ENCODE assay signal across 10 cellular contexts in the genomic region with DNA sequence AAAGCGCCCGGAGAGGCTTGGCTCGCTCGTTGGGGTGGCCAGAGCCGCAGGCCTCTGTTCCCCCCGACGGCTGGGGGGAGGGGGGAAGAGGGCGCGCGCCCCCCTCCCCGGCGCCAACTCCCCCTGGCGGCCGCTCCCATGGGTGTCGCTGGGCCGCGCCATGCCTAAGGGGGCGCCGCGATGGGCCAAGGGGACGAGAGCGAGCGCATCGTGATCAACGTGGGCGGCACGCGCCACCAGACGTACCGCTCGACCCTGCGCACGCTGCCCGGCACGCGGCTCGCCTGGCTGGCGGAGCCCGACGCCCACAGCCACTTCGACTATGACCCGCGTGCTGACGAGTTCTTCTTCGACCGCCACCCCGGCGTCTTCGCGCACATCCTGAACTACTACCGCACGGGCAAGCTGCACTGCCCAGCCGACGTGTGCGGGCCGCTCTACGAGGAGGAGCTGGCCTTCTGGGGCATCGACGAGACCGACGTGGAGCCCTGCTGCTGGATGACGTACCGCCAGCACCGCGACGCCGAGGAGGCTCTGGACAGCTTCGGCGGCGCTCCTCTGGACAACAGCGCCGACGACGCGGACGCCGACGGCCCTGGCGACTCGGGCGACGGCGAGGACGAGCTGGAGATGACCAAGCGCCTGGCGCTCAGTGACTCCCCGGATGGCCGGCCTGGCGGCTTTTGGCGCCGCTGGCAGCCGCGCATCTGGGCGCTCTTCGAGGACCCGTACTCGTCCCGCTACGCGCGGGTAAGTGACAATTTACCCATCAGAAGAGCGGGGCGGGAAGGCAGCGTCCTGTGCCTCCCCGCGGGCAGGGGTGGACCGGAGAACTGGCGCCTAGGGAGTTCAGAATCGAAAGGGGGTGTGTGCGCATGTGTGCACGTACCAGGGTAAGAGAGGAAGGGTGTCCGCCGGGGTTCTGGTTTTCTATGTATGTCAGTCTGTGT. TPM values are rescaled to one million over a fixed set of nuclear protein-coding genes. Genes with fewer than 3 reads are reported as not detected.
DNase-seq lines count a peak whose midpoint lies in the region; ATAC-seq and TF ChIP-seq lines count a peak whose summit lies in the region.
"Had no signal": no experiment of that assay in that cellular context is flagged by ENCODE, and none has a peak within 500 bp of the region (broad histone marks: within the 10 kb centered on the region; RNA-seq: fewer than 3 reads in every experiment).

No MANE protein-coding gene starts in this region.

- H3K27ac Mint-ChIP-seq in activated CD8-positive, alpha-beta T cell treated with anti-CD3 and anti-CD28 coated beads for 36 hours = no peak overlapping the region
- H3K27ac Mint-ChIP-seq in activated CD8-positive, alpha-beta T cell treated with anti-CD3 and anti-CD28 coated beads, Interleukin-2, amount 10 ng/mL, durations not matched to agents 7 days and 5 days = no peak overlapping the region
- H3K27ac Mint-ChIP-seq: activated B cell treated with CpG ODN at 0.5 μM for 24 hours had no signal

- no peak for ATAC-seq in activated CD8-positive, alpha-beta T cell treated with anti-CD3 and anti-CD28 coated beads for 36 hours
- no peak for ATAC-seq in activated CD8-positive, alpha-beta T cell treated with anti-CD3 and anti-CD28 coated beads, Interleukin-2, amount 10 ng/mL, durations not matched to agents 7 days and 5 days
- ATAC-seq in GM18519 (IDR thresholded peaks at IDR 0.05; ENCODE audit: low FRiP score, unreplicated experiment) = no peak
- no peak for ATAC-seq in GM21515 (IDR thresholded peaks at IDR 0.05; ENCODE audit: unreplicated experiment)

- peaks cover 21% of the 10 kb centered on the region for H3K4me1 ChIP-seq in iPS-18a (ENCODE audit: control insufficient read depth, low read depth, low read length)

- no peak overlapping the region for H3K9ac ChIP-seq in iPS-18a (ENCODE audit: low read length)

- H3K36me3 Mint-ChIP-seq in activated CD8-positive, alpha-beta T cell treated with anti-CD3 and anti-CD28 coated beads for 36 hours (ENCODE audit: low read depth) = no peaks in the 10 kb centered on the region
- H3K36me3 Mint-ChIP-seq in activated CD8-positive, alpha-beta T cell treated with anti-CD3 and anti-CD28 coated beads, Interleukin-2, amount 10 ng/mL, durations not matched to agents 7 days and 5 days (ENCODE audit: low read depth) = no peaks in the 10 kb centered on the region

- DNase-seq in activated CD8-positive, alpha-beta T cell treated with anti-CD3 and anti-CD28 coated beads for 36 hours = no peak
- DNase-seq in activated CD8-positive, alpha-beta T cell treated with anti-CD3 and anti-CD28 coated beads, Interleukin-2, amount 10 ng/mL, durations not matched to agents 7 days and 5 days = no peak
- no peak for DNase-seq in RWPE1 (ENCODE audit: low spot score)
- no peak for DNase-seq in stimulated activated CD4-positive, alpha-beta T cell treated with anti-CD3 and anti-CD28 coated beads, Interleukin-1b, Interleukin-23, amount 100 ng/mL, for 48 hours
- DNase-seq: activated B cell treated with CpG ODN at 0.5 μM for 24 hours, foreskin melanocyte had no signal

- H3K4me3 ChIP-seq in iPS-18a (ENCODE audit: low read length) = peak overlapping the region; percentile 19

- peak; percentile 15 for TF ChIP-seq CTCF in activated CD8-positive, alpha-beta T cell treated with anti-CD3 and anti-CD28 coated beads for 36 hours (IDR thresholded peaks at IDR 0.05)
- TF ChIP-seq CTCF in RWPE1 (conservative IDR thresholded peaks at IDR 0.05; ENCODE audit: low read depth) = 0 out of 2 replicates have a peak, but pooled peaks have one; percentile 12

- peaks cover 3% of the 10 kb centered on the region for H3K4me1 Mint-ChIP-seq in activated CD8-positive, alpha-beta T cell treated with anti-CD3 and anti-CD28 coated beads for 36 hours (ENCODE audit: low read depth)
- H3K4me1 Mint-ChIP-seq in activated CD8-positive, alpha-beta T cell treated with anti-CD3 and anti-CD28 coated beads, Interleukin-2, amount 10 ng/mL, durations not matched to agents 7 days and 5 days (ENCODE audit: low read depth) = peaks cover 3% of the 10 kb centered on the region

- no peaks in the 10 kb centered on the region for H3K9me3 ChIP-seq in iPS-18a (ENCODE audit: control insufficient read depth, low read depth, low read length)

- no peak overlapping the region for H3K4me3 Mint-ChIP-seq in activated CD8-positive, alpha-beta T cell treated with anti-CD3 and anti-CD28 coated beads for 36 hours
- H3K4me3 Mint-ChIP-seq in activated CD8-positive, alpha-beta T cell treated with anti-CD3 and anti-CD28 coated beads, Interleukin-2, amount 10 ng/mL, durations not matched to agents 7 days and 5 days = no peak overlapping the region
- H3K4me3 Mint-ChIP-seq: activated B cell treated with CpG ODN at 0.5 μM for 24 hours had no signal

- CTCF ChIA-PET in activated CD8-positive, alpha-beta T cell treated with anti-CD3 and anti-CD28 coated beads for 36 hours (lab: Charles Lee) = interaction anchor here (6.9 kb wide), 1 partner anchor 244 kb away, joined by 147 read pairs; no protein-coding TSS in a partner anchor
- CTCF ChIA-PET in activated CD8-positive, alpha-beta T cell treated with anti-CD3 and anti-CD28 coated beads, Interleukin-2, amount 10 ng/mL, durations not matched to agents 7 days and 5 days (lab: Charles Lee) = no interaction called here
- CTCF ChIA-PET in RWPE1 (lab: Yijun Ruan, JAX) = interaction anchor here (0.7 to 2.0 kb wide), 3 partner anchors 28 to 237 kb away, joined by 3 to 7 read pairs (median 3); no protein-coding TSS in a partner anchor

- intact Hi-C loops in activated CD8-positive, alpha-beta T cell treated with anti-CD3 and anti-CD28 coated beads for 36 hours (cut with micrococcal nuclease) = no loop called here

- H3K27ac ChIP-seq in RWPE1 (no peak overlapping the region), iPS-18a (ENCODE audit: low read length) (no peak overlapping the region), temporal lobe (ENCODE audit: low read depth, low read length) (peak overlapping the region; percentile 17)

- POLR2A ChIA-PET in activated CD8-positive, alpha-beta T cell treated with anti-CD3 and anti-CD28 coated beads for 36 hours (lab: Charles Lee) = interaction anchor here (0.6 kb wide), 1 partner anchor 224 kb away, joined by 3 read pairs; no protein-coding TSS in a partner anchor
- POLR2A ChIA-PET in activated CD8-positive, alpha-beta T cell treated with anti-CD3 and anti-CD28 coated beads, Interleukin-2, amount 10 ng/mL, durations not matched to agents 7 days and 5 days (lab: Charles Lee) = no interaction called here
- POLR2A ChIA-PET in RWPE1 (lab: Yijun Ruan, JAX; ENCODE audit: low non-redundant PET) = no interaction called here

- H3K27me3 ChIP-seq in iPS-18a (ENCODE audit: control insufficient read depth, insufficient read depth, low read length) = peaks cover 74% of the 10 kb centered on the region

- no peaks in the 10 kb centered on the region for H3K9me3 Mint-ChIP-seq in activated CD8-positive, alpha-beta T cell treated with anti-CD3 and anti-CD28 coated beads for 36 hours
- H3K9me3 Mint-ChIP-seq in activated CD8-positive, alpha-beta T cell treated with anti-CD3 and anti-CD28 coated beads, Interleukin-2, amount 10 ng/mL, durations not matched to agents 7 days and 5 days (ENCODE audit: insufficient read depth) = no peaks in the 10 kb centered on the region
- H3K9me3 Mint-ChIP-seq: activated B cell treated with CpG ODN at 0.5 μM for 24 hours had no signal

- peaks cover 46% of the 10 kb centered on the region for H3K27me3 Mint-ChIP-seq in activated CD8-positive, alpha-beta T cell treated with anti-CD3 and anti-CD28 coated beads for 36 hours
- H3K27me3 Mint-ChIP-seq in activated CD8-positive, alpha-beta T cell treated with anti-CD3 and anti-CD28 coated beads, Interleukin-2, amount 10 ng/mL, durations not matched to agents 7 days and 5 days (ENCODE audit: low read depth) = peaks cover 44% of the 10 kb centered on the region

- H3K36me3 ChIP-seq in iPS-18a (ENCODE audit: control insufficient read depth, low read depth, low read length) = no peaks in the 10 kb centered on the region

RNA-seq across cellular contexts. Expression of gene KCNC1, which starts 1.5 kb away (rescaled TPM):
- total RNA-seq in activated CD8-positive, alpha-beta T cell treated with anti-CD3 and anti-CD28 coated beads for 36 hours = not detected
- not detected for total RNA-seq in activated CD8-positive, alpha-beta T cell treated with anti-CD3 and anti-CD28 coated beads, Interleukin-2, amount 10 ng/mL, durations not matched to agents 7 days and 5 days
- 7.4 TPM for total RNA-seq in temporal lobe
- total RNA-seq: activated B cell treated with CpG ODN at 0.5 μM for 24 hours had no signal

RNA-seq across cellular contexts. Expression of gene MYOD1, which starts 16.7 kb away (rescaled TPM):
- not detected for total RNA-seq in activated CD8-positive, alpha-beta T cell treated with anti-CD3 and anti-CD28 coated beads for 36 hours
- total RNA-seq in activated CD8-positive, alpha-beta T cell treated with anti-CD3 and anti-CD28 coated beads, Interleukin-2, amount 10 ng/mL, durations not matched to agents 7 days and 5 days = not detected
- total RNA-seq in temporal lobe = not detected
- total RNA-seq: activated B cell treated with CpG ODN at 0.5 μM for 24 hours had no signal
